ENCODE assay signal across 9 cellular contexts in the genomic region with DNA sequence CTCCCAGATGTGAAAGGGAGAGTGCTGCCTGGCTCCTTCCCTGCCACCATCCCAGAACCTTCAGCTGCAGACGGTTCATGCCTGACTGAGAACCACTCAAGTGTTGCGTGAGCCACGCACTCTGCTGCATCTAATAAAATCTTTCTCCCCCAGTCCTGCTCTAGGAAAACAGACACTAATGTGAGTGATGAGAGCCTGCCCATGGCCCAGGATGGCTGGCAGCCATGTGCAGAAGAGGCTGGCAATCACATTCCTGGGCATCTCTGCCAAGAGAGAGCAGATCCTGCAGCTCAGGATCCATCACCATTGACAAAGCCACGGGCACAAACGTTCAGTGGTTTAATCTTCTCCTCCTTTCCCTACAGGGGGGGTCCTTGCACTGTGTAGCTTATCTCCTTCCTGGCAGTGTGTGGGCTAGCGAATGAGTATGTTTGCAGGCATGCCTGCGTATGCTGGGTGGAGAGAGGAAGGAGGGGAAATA.
A peak's percentile ranks its signal among the peaks of the same experiment; 100 is the strongest.
DNase-seq lines count a peak whose midpoint lies in the region; ATAC-seq and TF ChIP-seq lines count a peak whose summit lies in the region.
"Had no signal": no experiment of that assay in that cellular context is flagged by ENCODE, and none has a peak within 500 bp of the region (broad histone marks: within the 10 kb centered on the region; RNA-seq: fewer than 3 reads in every experiment).

No MANE protein-coding gene starts in this region.

- H3K4me1 ChIP-seq in psoas muscle = no peaks in the 10 kb centered on the region

- in situ Hi-C loops in GM13977 (cut with MboI; ENCODE audit: low pct_unique_long_range_greater_than_20kb, low sequenced_read_pairs, unreplicated experiment) = no loop called here

- DNase-seq in GM13977 (ENCODE audit: low spot score) (no peak), OCI-M1 (lab: John Stamatoyannopoulos, UW) (peak; percentile 27), fibroblast of the aortic adventitia (ENCODE audit: low read depth) (peak; percentile 95), retinal pigment epithelial cell (ENCODE audit: low read depth) (peak; percentile 45), psoas muscle (no peak), NCI-H2029 treated with DMSO at 0.1 percent for 48 hours (lab: John Stamatoyannopoulos, UW) (no peak)

- H3K9me3 ChIP-seq in psoas muscle = no peaks in the 10 kb centered on the region

- no peak overlapping the region for H3K27ac ChIP-seq in psoas muscle
- H3K27ac ChIP-seq: KMS-11 had no signal

- no peaks in the 10 kb centered on the region for H3K27me3 ChIP-seq in psoas muscle (ENCODE audit: insufficient read depth in 3 of 3, low read length in 2 of 3)

- TF ChIP-seq CTCF in GM13977 (IDR thresholded peaks at IDR 0.05; ENCODE audit: extremely low read depth, insufficient read depth, missing control alignments) (peak; percentile 7), fibroblast of the aortic adventitia (IDR thresholded peaks at IDR 0.05; ENCODE audit: insufficient read depth, low read length) (peak; percentile 60), retinal pigment epithelial cell (conservative IDR thresholded peaks at IDR 0.05; ENCODE audit: low read depth, low read length) (peak; percentile 58), psoas muscle (IDR thresholded peaks at IDR 0.05) (no peak)

- H3K4me3 ChIP-seq in fibroblast of the aortic adventitia (ENCODE audit: low read depth, low read length) = no peak overlapping the region
- H3K4me3 ChIP-seq in retinal pigment epithelial cell (ENCODE audit: low read length) = no peak overlapping the region
- H3K4me3 ChIP-seq in psoas muscle = no peak overlapping the region

- intact Hi-C loops in psoas muscle (cut with DNase I) = no loop called here

- no peak for ATAC-seq in HG03159 (IDR thresholded peaks at IDR 0.05; ENCODE audit: unreplicated experiment)
- no peak for ATAC-seq in psoas muscle
- ATAC-seq in GM21423 (IDR thresholded peaks at IDR 0.05; ENCODE audit: unreplicated experiment) = no peak

- 27 to 36% (median 29%) methylated on average over 7 of the region's 7 CpGs for WGBS in psoas muscle, 3 donors

- H3K36me3 ChIP-seq in psoas muscle (ENCODE audit: insufficient read depth in 1 of 2, low read depth in 1 of 2) = no peaks in the 10 kb centered on the region

Comparison
In these comparisons a context has a peak if more than half of its experiments do, and no peak if none do; other contexts are left out.
1. DNase-seq: peak in OCI-M1 (single experiment), fibroblast of the aortic adventitia (single experiment) and retinal pigment epithelial cell (single experiment); none in GM13977 (single experiment), psoas muscle (0 of 2) and NCI-H2029 treated with DMSO at 0.1 percent for 48 hours (single experiment).